In the genomic region with DNA sequence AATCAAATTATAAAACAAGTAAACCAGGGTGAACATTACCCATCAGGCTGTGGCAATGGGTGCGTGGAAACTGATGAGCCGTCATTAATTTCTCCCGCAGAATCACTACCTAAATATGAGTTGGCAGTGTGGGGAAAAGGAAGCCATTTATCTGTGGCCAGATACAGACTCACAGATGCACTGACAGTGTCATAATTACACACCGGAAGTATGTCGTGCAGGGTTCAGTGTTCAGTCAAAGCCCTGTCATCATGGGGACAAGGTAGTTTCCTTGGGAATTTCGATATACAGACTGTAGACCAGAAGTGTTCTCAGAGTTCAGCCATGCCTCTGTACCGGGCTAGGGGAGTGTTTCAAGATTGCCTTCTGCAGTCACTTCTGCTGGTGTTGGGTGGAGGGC, we compare ENCODE assay signal across 23 cellular contexts.
DNase-seq lines count a peak whose midpoint lies in the region; ATAC-seq, FAIRE-seq and TF ChIP-seq lines count a peak whose summit lies in the region.
"Had no signal": no experiment of that assay in that cellular context is flagged by ENCODE, and none has a peak within 500 bp of the region (broad histone marks: within the 10 kb centered on the region; RNA-seq: fewer than 3 reads in every experiment).

No MANE protein-coding gene starts in this region.

- DNase-seq in BE2C (no peak), GM12865 (ENCODE audit: low read depth) (peak; percentile 19), NCI-H69 (lab: John Stamatoyannopoulos, UW) (peak; percentile 71), bronchial epithelial cell (ENCODE audit: low read depth) (no peak), H7 (no peak), NCI-H226 (no peak)
- DNase-seq: 8988T; ACHN; AML-193; C1 segment of cervical spinal cord; Calu3; CD4-positive, alpha-beta memory T cell; COR-L47; DMS53; DMS79 treated with DMSO at 0.1 percent for 48 hours; GOT3; HCEC 1CT had no signal

- H3K36me3 ChIP-seq in BE2C (no peaks in the 10 kb centered on the region), bronchial epithelial cell (ENCODE audit: control insufficient read depth, insufficient read depth, low read length) (no peaks in the 10 kb centered on the region), H7 (replicated peaks; ENCODE audit: control insufficient read depth, insufficient read depth, low read length) (no peaks in the 10 kb centered on the region)

- no peaks in the 10 kb centered on the region for H3K27me3 ChIP-seq in BE2C
- no peaks in the 10 kb centered on the region for H3K27me3 ChIP-seq in bronchial epithelial cell (ENCODE audit: control insufficient read depth, insufficient read depth, low read length)
- H3K27me3 ChIP-seq in H7 (ENCODE audit: control insufficient read depth, insufficient read depth, low read length) = no peaks in the 10 kb centered on the region

- TF ChIP-seq CTCF in BE2C (IDR thresholded peaks at IDR 0.05; ENCODE audit: low read depth, low read length) = no peak
- no peak for TF ChIP-seq CTCF in GM12865 (IDR thresholded peaks at IDR 0.05; ENCODE audit: insufficient read depth, low read depth, low read length, missing control alignments)
- no peak for TF ChIP-seq CTCF in bronchial epithelial cell (IDR thresholded peaks at IDR 0.05; ENCODE audit: insufficient read depth, low read length, severe bottlenecking)

- ATAC-seq in HG03196 (IDR thresholded peaks at IDR 0.05; ENCODE audit: unreplicated experiment) = no peak
- ATAC-seq: A549, GM12878 had no signal

- no peaks in the 10 kb centered on the region for H3K9me3 ChIP-seq in BE2C
- H3K9me3 ChIP-seq: A549 had no signal

- H3K4me1 ChIP-seq in BE2C = peaks cover 11% of the 10 kb centered on the region
- H3K4me1 ChIP-seq: A549 had no signal

- FAIRE-seq in bronchial epithelial cell (lab: Jason Lieb, UNC) = peak; percentile 18
- FAIRE-seq: A549, G401.6, GM12878, GM18507, H54 had no signal

- H3K4me3 ChIP-seq in BE2C (ENCODE audit: low read depth, low read length) = peak overlapping the region; percentile 2; the same call in 1 of the 2 replicates
- H3K4me3 ChIP-seq in GM12865 (ENCODE audit: low read depth, low read length) = no peak overlapping the region
- no peak overlapping the region for H3K4me3 ChIP-seq in bronchial epithelial cell (ENCODE audit: low read depth, low read length)
- H3K4me3 ChIP-seq in H7 (ENCODE audit: insufficient read depth, low read depth, low read length) = no peak overlapping the region
- H3K4me3 ChIP-seq: A549, GM12878 had no signal

Comparison
In these comparisons a context has a peak if more than half of its experiments do, and no peak if none do; other contexts are left out.
1. DNase-seq: peak in GM12865 (single experiment) and NCI-H69 (single experiment); none in BE2C (single experiment), bronchial epithelial cell (single experiment), H7 (single experiment) and NCI-H226 (single experiment).